Comparison of ENCODE assay signal across 8 cellular contexts in the genomic region with DNA sequence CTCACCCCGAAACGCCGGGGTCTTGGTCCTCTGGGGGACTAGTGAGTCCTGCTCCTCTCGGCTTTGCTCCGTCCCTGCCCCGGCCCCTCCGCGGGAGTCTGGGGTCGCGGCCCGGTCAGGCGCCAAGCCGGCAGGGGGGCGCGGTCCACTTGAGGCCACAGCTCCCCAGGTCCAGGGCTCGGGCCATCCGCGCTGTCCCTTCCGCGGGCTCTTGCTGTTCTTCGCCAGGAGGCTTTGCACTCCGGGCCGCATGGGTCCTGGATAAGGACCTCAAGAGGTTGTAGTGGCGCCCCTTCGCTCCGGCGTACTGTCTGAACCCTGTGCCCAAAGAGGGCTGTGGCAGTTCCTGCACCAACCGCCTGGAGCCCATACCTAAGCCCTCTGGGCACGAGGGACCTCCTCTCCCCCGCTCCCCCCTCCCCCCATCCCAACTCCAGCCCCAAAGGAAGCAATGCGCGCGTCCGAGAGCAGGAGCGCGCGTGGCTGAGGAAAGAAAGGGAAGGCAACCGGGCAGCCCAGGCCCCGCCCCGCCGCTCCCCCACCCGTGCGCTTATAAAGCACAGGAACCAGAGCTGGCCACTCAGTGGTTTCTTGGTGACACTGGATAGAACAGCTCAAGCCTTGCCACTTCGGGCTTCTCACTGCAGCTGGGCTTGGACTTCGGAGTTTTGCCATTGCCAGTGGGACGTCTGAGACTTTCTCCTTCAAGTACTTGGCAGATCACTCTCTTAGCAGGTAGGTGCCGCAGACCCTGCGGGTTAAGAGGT. TPM values are rescaled to one million over a fixed set of nuclear protein-coding genes. Genes with fewer than 3 reads are reported as not detected.
A peak's percentile ranks its signal among the peaks of the same experiment; 100 is the strongest.
DNase-seq lines count a peak whose midpoint lies in the region; ATAC-seq and TF ChIP-seq lines count a peak whose summit lies in the region.

A gene with protein sequence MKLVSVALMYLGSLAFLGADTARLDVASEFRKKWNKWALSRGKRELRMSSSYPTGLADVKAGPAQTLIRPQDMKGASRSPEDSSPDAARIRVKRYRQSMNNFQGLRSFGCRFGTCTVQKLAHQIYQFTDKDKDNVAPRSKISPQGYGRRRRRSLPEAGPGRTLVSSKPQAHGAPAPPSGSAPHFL (plus strand): TSS at position 579 of the 767 bp plus-strand sequence. CDS start 628 bp downstream, outside the sequence.

- H3K36me3 ChIP-seq in SJCRH30 (no peaks in the 10 kb centered on the region), breast epithelium (no peaks in the 10 kb centered on the region), iPS-15b (ENCODE audit: control insufficient read depth, insufficient read depth, low read length) (peaks cover 7% of the 10 kb centered on the region)

- peak within 1 kb of the TSS; percentile 64 for H3K4me3 ChIP-seq in SJCRH30
- H3K4me3 ChIP-seq in breast epithelium: peak within 1 kb of the TSS; percentile 70 to 94 (median 93)
- H3K4me3 ChIP-seq in iPS-15b (ENCODE audit: low read depth, low read length): peak within 1 kb of the TSS; percentile 84

- peak; percentile 94 for TF ChIP-seq POLR2A in breast epithelium (IDR thresholded peaks at IDR 0.05)

- H3K9me3 ChIP-seq in SJCRH30 (replicated peaks): no peaks in the 10 kb centered on the region
- H3K9me3 ChIP-seq in breast epithelium: no peaks in the 10 kb centered on the region
- H3K9me3 ChIP-seq in iPS-15b (ENCODE audit: control insufficient read depth, insufficient read depth, low read length): no peaks in the 10 kb centered on the region

- peak within 1 kb of the TSS; percentile 71 for H3K9ac ChIP-seq in iPS-15b (ENCODE audit: low read depth, low read length)

- H3K27me3 ChIP-seq in SJCRH30 (no peaks in the 10 kb centered on the region), breast epithelium (no peaks in the 10 kb centered on the region), iPS-15b (ENCODE audit: control insufficient read depth, insufficient read depth, low read length) (peaks cover 73% of the 10 kb centered on the region)

- H3K27ac ChIP-seq in SJCRH30 (peak within 1 kb of the TSS; percentile 63), breast epithelium (peak within 1 kb of the TSS; percentile 95 to 97)

- ATAC-seq in GM19397 (IDR thresholded peaks at IDR 0.05; ENCODE audit: unreplicated experiment): no peak

- DNase-seq in DMS53 treated with DMSO at 0.1 percent for 48 hours (lab: John Stamatoyannopoulos, UW; ENCODE audit: unreplicated experiment) (peak; percentile 93), HT-29 (ENCODE audit: low spot score) (peak; percentile 98), SJCRH30 (peak; percentile 80 to 86), breast epithelium (ENCODE audit: low spot score in 2 of 2) (peak; percentile 84 to 85), retina (peak; percentile 87), inferior parietal cortex (ENCODE audit: extremely low spot score) (no peak)

- intact Hi-C loops in breast epithelium (cut with DNase I; ENCODE audit: low total_unique reads): loop anchor here (5.0 to 10.0 kb wide), 3 partner anchors 90 to 1617 kb away; no protein-coding TSS in a partner anchor

- H3K4me1 ChIP-seq in SJCRH30: peaks cover 11% of the 10 kb centered on the region
- peaks cover 0 to 5% of the 10 kb centered on the region in 2 donors for H3K4me1 ChIP-seq in breast epithelium
- H3K4me1 ChIP-seq in iPS-15b (ENCODE audit: control insufficient read depth, insufficient read depth, low read length): peaks cover 25% of the 10 kb centered on the region

- TF ChIP-seq CTCF in breast epithelium (IDR thresholded peaks at IDR 0.05): peak; percentile 34 to 46 (median 46)

RNA-seq across cellular contexts. Expression of the gene that starts here (rescaled TPM):
- 33.3 and 37.6 TPM in 2 replicates for total RNA-seq in HT-29 (2014; rRNA removed; shearing (Covaris generic))
- total RNA-seq in SJCRH30 (2014; rRNA removed; shearing (Covaris generic)): 2.2 and 2.3 TPM in 2 replicates
- 100 to 1,000 TPM in 2 of 3 donors, 10 to 100 TPM in 1; 77.1 to 279 (median 252) TPM for total RNA-seq in breast epithelium

Comparison
In these comparisons a context has a peak if more than half of its experiments do, and no peak if none do; other contexts are left out.
1. RNA of the gene that starts here (total RNA-seq): 77.1 to 279 TPM in breast epithelium and 33.3 to 37.6 TPM in HT-29; 2.2 to 2.3 TPM in SJCRH30; every median in the first group is over 10 times any median in the second.
2. Peak in every context shown above with its lines, with median percentiles within 50 percentile points of each other: H3K4me3 ChIP-seq.